16 cellular contexts compared by ENCODE assay signal in genomic region chr10:2885276-2885955, GRCh38.
DNase-seq lines count a peak whose midpoint lies in the region; ATAC-seq, FAIRE-seq and TF ChIP-seq lines count a peak whose summit lies in the region.
"Had no signal": no experiment of that assay in that cellular context is flagged by ENCODE, and none has a peak within 500 bp of the region (broad histone marks: within the 10 kb centered on the region; RNA-seq: fewer than 3 reads in every experiment).

No MANE protein-coding gene starts in this region.

- FAIRE-seq in HepG2 (lab: Jason Lieb, UNC), result no peak
- FAIRE-seq: A549 had no signal

- CTCF ChIA-PET in HepG2 (lab: Yijun Ruan, JAX; ENCODE audit: low intra/inter-chr PET ratio, low total read pairs), result no interaction called here

- no peak overlapping the region for H3K27ac ChIP-seq in HepG2 (ENCODE audit: extremely low read length, insufficient read depth, low read length)
- H3K27ac ChIP-seq in right lobe of liver, result no peak overlapping the region
- H3K27ac ChIP-seq in endodermal cell (ENCODE audit: low read depth, low read length), result no peak overlapping the region
- H3K27ac ChIP-seq in GM23248, result no peak overlapping the region
- H3K27ac ChIP-seq: A549 had no signal

- BruUV-seq in HepG2 (replicated peaks; lab: Mats Ljungman, UMichigan), result no TSS peak

- TF ChIP-seq RAD21 in HepG2 (CRISPR knock-in tag; IDR thresholded peaks at IDR 0.05), result no peak

- TF ChIP-seq POLR2A in HepG2 (IDR thresholded peaks at IDR 0.05; ENCODE audit: insufficient read depth in 1 of 2, low read depth in 2 of 2, low read length in 2 of 2) (no peak), right lobe of liver (IDR thresholded peaks at IDR 0.05) (no peak)

- H3F3A ChIP-seq in Loucy (ENCODE audit: low read depth) (no peaks in the 10 kb centered on the region), GM23248 (ENCODE audit: insufficient read depth) (no peaks in the 10 kb centered on the region)

- H3K9me3 ChIP-seq in HepG2 (ENCODE audit: low read length) (no peaks in the 10 kb centered on the region), right lobe of liver (no peaks in the 10 kb centered on the region), Loucy (ENCODE audit: insufficient read depth, low read depth, low read length) (no peaks in the 10 kb centered on the region), endodermal cell (ENCODE audit: control insufficient read depth, low read length) (no peaks in the 10 kb centered on the region), GM23248 (ENCODE audit: low read depth) (no peaks in the 10 kb centered on the region)
- H3K9me3 ChIP-seq: A549 had no signal

- H3K27ac Mint-ChIP-seq in endodermal cell, result no peak overlapping the region
- H3K27ac Mint-ChIP-seq in stimulated activated memory B cell treated with anti-CD40 and anti-IgM and Interleukin-4, amounts not matched to agents 10 μg/mL and 1 μg/mL and 100 μg/mL, for 72 hours, result no peak overlapping the region
- H3K27ac Mint-ChIP-seq: CD4-positive, alpha-beta T cell; T-helper 17 cell had no signal

- DNase-seq in HepG2 (ENCODE audit: low spot score), result no peak
- no peak for DNase-seq in right lobe of liver
- DNase-seq in endodermal cell, result peak; percentile 29
- no peak for DNase-seq in activated effector memory CD4-positive, alpha-beta T cell treated with anti-CD3 and anti-CD28 coated beads, Interleukin-2, amount 50 U/mL, for 16 hours
- no peak for DNase-seq in HuH-7.5 (ENCODE audit: low spot score)
- DNase-seq in GM23248, result no peak
- DNase-seq: Calu3; CD4-positive, alpha-beta T cell; NCI-H146; NCI-H2081 treated with DMSO at 0.1 percent for 48 hours; NCI-H69; SHP77 treated with DMSO at 0.1 percent for 48 hours; T-helper 17 cell had no signal

- H3K4me2 ChIP-seq in HepG2 (ENCODE audit: low read depth, low read length) (no peak overlapping the region), Loucy (ENCODE audit: low read depth, low read length, poor library complexity, severe bottlenecking) (peak overlapping the region; percentile 65), GM23248 (ENCODE audit: unreplicated experiment) (no peak overlapping the region)
- H3K4me2 ChIP-seq: A549 had no signal

- no peak overlapping the region for H3K4me3 Mint-ChIP-seq in endodermal cell
- H3K4me3 Mint-ChIP-seq in stimulated activated memory B cell treated with anti-CD40 and anti-IgM and Interleukin-4, amounts not matched to agents 10 μg/mL and 1 μg/mL and 100 μg/mL, for 72 hours, result no peak overlapping the region
- H3K4me3 Mint-ChIP-seq: CD4-positive, alpha-beta T cell; T-helper 17 cell had no signal

- H3K36me3 ChIP-seq in HepG2 (replicated peaks in 1 of 2; ENCODE audit: control insufficient read depth in 1 of 2, insufficient read depth in 2 of 2, low read length in 2 of 2), result no peaks in the 10 kb centered on the region
- H3K36me3 ChIP-seq in right lobe of liver, result no peaks in the 10 kb centered on the region
- no peaks in the 10 kb centered on the region for H3K36me3 ChIP-seq in Loucy (ENCODE audit: insufficient read depth, low read length)
- H3K36me3 ChIP-seq in endodermal cell (ENCODE audit: control insufficient read depth, insufficient read depth, low read length), result no peaks in the 10 kb centered on the region
- H3K36me3 ChIP-seq in GM23248 (ENCODE audit: low read depth), result no peaks in the 10 kb centered on the region

- H2AFZ ChIP-seq in HepG2 (ENCODE audit: low read length) (no peak overlapping the region), Loucy (ENCODE audit: low read length) (0 out of 2 replicates have a peak overlapping the region, but pooled peaks have one; percentile 3), GM23248 (no peak overlapping the region)

- no peak overlapping the region for H3K4me3 ChIP-seq in HepG2 (replicated peaks in 1 of 3; ENCODE audit: insufficient read depth in 1 of 3, low read depth in 2 of 3, low read length in 3 of 3)
- no peak overlapping the region for H3K4me3 ChIP-seq in right lobe of liver
- peak overlapping the region; percentile 45 for H3K4me3 ChIP-seq in Loucy (ENCODE audit: low read length, poor library complexity, severe bottlenecking)
- no peak overlapping the region for H3K4me3 ChIP-seq in endodermal cell (ENCODE audit: low read length)
- H3K4me3 ChIP-seq in GM23248, result no peak overlapping the region
- H3K4me3 ChIP-seq: A549 had no signal

- H3K9ac ChIP-seq in HepG2 (ENCODE audit: insufficient read depth, low read depth, low read length), result no peak overlapping the region
- peak overlapping the region; percentile 69 for H3K9ac ChIP-seq in Loucy (ENCODE audit: low read depth, low read length, poor library complexity, severe bottlenecking)
- H3K9ac ChIP-seq in endodermal cell (ENCODE audit: extremely low read depth, low read length, poor library complexity, severe bottlenecking), result no peak overlapping the region
- H3K9ac ChIP-seq in GM23248, result no peak overlapping the region

- H3K9me2 ChIP-seq in Loucy (replicated peaks; ENCODE audit: low read depth, low read length) (no peaks in the 10 kb centered on the region), GM23248 (ENCODE audit: insufficient read depth) (no peaks in the 10 kb centered on the region)

- no peaks in the 10 kb centered on the region for H3K4me1 ChIP-seq in HepG2 (ENCODE audit: insufficient read depth, low read length)
- H3K4me1 ChIP-seq in right lobe of liver, result no peaks in the 10 kb centered on the region
- peaks cover 80% of the 10 kb centered on the region for H3K4me1 ChIP-seq in Loucy (ENCODE audit: insufficient read depth, low read length, poor library complexity, severe bottlenecking)
- no peaks in the 10 kb centered on the region for H3K4me1 ChIP-seq in endodermal cell (ENCODE audit: control insufficient read depth, insufficient read depth, low read length)
- no peaks in the 10 kb centered on the region for H3K4me1 ChIP-seq in GM23248 (ENCODE audit: insufficient read depth)
- H3K4me1 ChIP-seq: A549 had no signal

- H3K79me2 ChIP-seq in HepG2 (ENCODE audit: insufficient read depth, low read length) (no peaks in the 10 kb centered on the region), Loucy (ENCODE audit: insufficient read depth, low read length) (no peaks in the 10 kb centered on the region), GM23248 (ENCODE audit: insufficient read depth) (no peaks in the 10 kb centered on the region)

- no peaks in the 10 kb centered on the region for H3K4me1 Mint-ChIP-seq in endodermal cell
- H3K4me1 Mint-ChIP-seq in stimulated activated memory B cell treated with anti-CD40 and anti-IgM and Interleukin-4, amounts not matched to agents 10 μg/mL and 1 μg/mL and 100 μg/mL, for 72 hours, result no peaks in the 10 kb centered on the region
- H3K4me1 Mint-ChIP-seq: T-helper 17 cell had no signal

- H4K20me1 ChIP-seq in HepG2 (ENCODE audit: insufficient read depth, low read length) (no peaks in the 10 kb centered on the region), Loucy (ENCODE audit: insufficient read depth, low read length, poor library complexity, severe bottlenecking) (no peaks in the 10 kb centered on the region), GM23248 (ENCODE audit: insufficient read depth) (no peaks in the 10 kb centered on the region)

- intact Hi-C loops in HepG2 (cut with micrococcal nuclease; ENCODE audit: unreplicated experiment), result no loop called here
- intact Hi-C loops in right lobe of liver (cut with DNase I), result no loop called here

- POLR2A ChIA-PET in HepG2 (lab: Yijun Ruan, JAX), result no interaction called here

- TF ChIP-seq EP300 in HepG2 (IDR thresholded peaks at IDR 0.05; ENCODE audit: low read depth in 2 of 2, low read length in 2 of 2), result no peak
- no peak for TF ChIP-seq EP300 in HepG2 (CRISPR knock-in tag; IDR thresholded peaks at IDR 0.05; ENCODE audit: borderline replicate concordance)

- no peaks in the 10 kb centered on the region for H3K9me3 Mint-ChIP-seq in endodermal cell
- peaks cover 7% of the 10 kb centered on the region for H3K9me3 Mint-ChIP-seq in stimulated activated memory B cell treated with anti-CD40 and anti-IgM and Interleukin-4, amounts not matched to agents 10 μg/mL and 1 μg/mL and 100 μg/mL, for 72 hours
- H3K9me3 Mint-ChIP-seq: CD4-positive, alpha-beta T cell had no signal

- no peaks in the 10 kb centered on the region for H3K36me3 Mint-ChIP-seq in endodermal cell (ENCODE audit: low read depth)
- H3K36me3 Mint-ChIP-seq in stimulated activated memory B cell treated with anti-CD40 and anti-IgM and Interleukin-4, amounts not matched to agents 10 μg/mL and 1 μg/mL and 100 μg/mL, for 72 hours, result no peaks in the 10 kb centered on the region

- no peak for TF ChIP-seq CTCF in HepG2 (CRISPR knock-in tag; IDR thresholded peaks at IDR 0.05)
- TF ChIP-seq CTCF in right lobe of liver (IDR thresholded peaks at IDR 0.05), result no peak
- no peak for TF ChIP-seq CTCF in Loucy (conservative IDR thresholded peaks at IDR 0.05; ENCODE audit: low read length)
- TF ChIP-seq CTCF in endodermal cell (conservative IDR thresholded peaks at IDR 0.05), result no peak

- WGBS in HepG2 (ENCODE audit: low lambda C conversion rate), result 4% methylated on average over 4 of the region's 4 CpGs
- WGBS in right lobe of liver (ENCODE audit: insufficient coverage, low coverage, low lambda C conversion rate, missing lambda C conversion rate), result 52% methylated on average over 4 of the region's 4 CpGs
- 93 to 95% methylated on average over 3 to 4 of the region's 4 CpGs for WGBS in endodermal cell (ENCODE audit: insufficient coverage in 1 of 2, insufficient read length in 1 of 2), 2 experiments
- 22 to 34% methylated on average over 4 of the region's 4 CpGs for WGBS in GM23248 (ENCODE audit: low coverage in 1 of 2, low lambda C conversion rate in 2 of 2, missing lambda C conversion rate in 2 of 2), 2 experiments

- in situ Hi-C loops in HepG2 (cut with HindIII; ENCODE audit: extremely low pct_ligation_motif_present, low pct_unique_long_range_greater_than_20kb) (no loop called here), GM23248 (cut with MboI) (no loop called here)

- H3K27me3 ChIP-seq in HepG2 (ENCODE audit: control insufficient read depth in 1 of 2, insufficient read depth in 2 of 2, low read length in 2 of 2) (peaks cover 0 to 29% of the 10 kb centered on the region in 2 experiments; a peak in 3 of 5 replicates), right lobe of liver (no peaks in the 10 kb centered on the region), Loucy (ENCODE audit: insufficient read depth, low read length, poor library complexity, severe bottlenecking) (no peaks in the 10 kb centered on the region), endodermal cell (ENCODE audit: control insufficient read depth, insufficient read depth, low read length, poor library complexity, severe bottlenecking) (no peaks in the 10 kb centered on the region), GM23248 (replicated peaks; ENCODE audit: insufficient read depth) (no peaks in the 10 kb centered on the region)

- ATAC-seq in HepG2, result no peak
- no peak for ATAC-seq in right lobe of liver
- ATAC-seq in stimulated activated memory B cell treated with anti-CD40 and anti-IgM and Interleukin-4, amounts not matched to agents 10 μg/mL and 1 μg/mL and 100 μg/mL, for 72 hours, result no peak
- ATAC-seq: A549, T-helper 17 cell had no signal

- no peaks in the 10 kb centered on the region for H3K27me3 Mint-ChIP-seq in endodermal cell (ENCODE audit: insufficient read depth)
- peaks cover 12% of the 10 kb centered on the region for H3K27me3 Mint-ChIP-seq in stimulated activated memory B cell treated with anti-CD40 and anti-IgM and Interleukin-4, amounts not matched to agents 10 μg/mL and 1 μg/mL and 100 μg/mL, for 72 hours

TF ChIP-seq in HepG2, 621 proteins besides CTCF, POLR2A, EP300 and RAD21 (continues in another document):
- TF ChIP-seq HNF4G (IDR thresholded peaks at IDR 0.05; ENCODE audit: borderline replicate concordance, low read depth, low read length) (no peak), HNF4G (CRISPR knock-in tag; IDR thresholded peaks at IDR 0.05; ENCODE audit: borderline replicate concordance, low read depth) (no peak)
